8 cellular contexts compared by ENCODE assay signal in the genomic region with DNA sequence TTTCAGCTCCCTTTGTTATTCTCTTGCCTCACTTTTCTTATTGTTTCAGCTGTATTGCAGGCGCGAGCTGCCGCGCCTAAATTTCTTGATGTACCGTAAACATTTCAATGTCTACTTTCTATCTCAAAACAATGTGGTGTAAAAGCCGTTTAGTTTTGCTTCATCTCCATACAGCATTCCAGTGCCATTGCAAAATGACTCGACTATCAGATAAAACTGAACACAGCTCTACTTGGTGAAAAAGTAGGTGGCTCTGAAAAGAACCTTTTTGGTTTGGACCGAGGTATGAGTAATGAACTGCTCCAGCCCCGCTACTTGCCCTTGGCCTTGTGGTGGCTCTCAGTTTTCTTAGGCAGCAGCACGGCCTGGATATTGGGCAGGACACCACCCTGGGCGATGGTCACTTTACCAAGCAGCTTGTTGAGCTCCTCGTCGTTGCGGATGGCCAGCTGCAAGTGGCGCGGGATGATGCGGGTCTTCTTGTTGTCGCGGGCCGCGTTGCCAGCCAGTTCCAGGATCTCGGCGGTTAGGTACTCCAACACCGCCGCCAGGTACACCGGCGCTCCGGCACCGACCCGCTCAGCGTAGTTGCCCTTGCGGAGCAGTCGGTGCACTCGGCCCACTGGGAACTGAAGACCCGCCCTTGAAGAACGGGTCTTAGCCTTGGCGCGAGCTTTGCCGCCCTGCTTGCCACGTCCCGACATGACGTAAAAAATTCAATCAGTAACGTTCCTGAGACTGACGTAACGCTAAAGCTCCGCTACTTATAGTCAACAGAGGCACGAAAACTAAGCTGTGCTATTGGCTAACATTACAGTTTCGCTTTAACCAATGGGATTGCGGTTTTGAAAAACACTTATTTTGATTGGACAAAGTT.
DNase-seq lines count a peak whose midpoint lies in the region; ATAC-seq and TF ChIP-seq lines count a peak whose summit lies in the region.

No MANE protein-coding gene starts in this region.

- POLR2A ChIA-PET in BJ (lab: Charles Lee), result interaction anchor here (0.6 to 4.2 kb wide), 12 partner anchors 13 to 1622 kb away, joined by 3 to 28 read pairs (median 4); a partner anchor contains a TSS

- H3K27ac ChIP-seq in cingulate gyrus (ENCODE audit: low read depth, low read length), result peak overlapping the region; percentile 82

- no peaks in the 10 kb centered on the region for H3K27me3 ChIP-seq in BJ (ENCODE audit: control insufficient read depth, insufficient read depth, low read length)
- no peaks in the 10 kb centered on the region for H3K27me3 ChIP-seq in kidney epithelial cell (ENCODE audit: control insufficient read depth, insufficient read depth, low read length)

- TF ChIP-seq CTCF in BJ (IDR thresholded peaks at IDR 0.05; ENCODE audit: insufficient read depth, low read depth, low read length), result no peak
- no peak for TF ChIP-seq CTCF in kidney epithelial cell (IDR thresholded peaks at IDR 0.05; ENCODE audit: insufficient read depth, low read length, poor library complexity, severe bottlenecking)

- peak; percentile 99 for DNase-seq in BJ (ENCODE audit: low read depth)
- DNase-seq in NCI-H345 treated with DMSO at 0.1 percent for 48 hours (lab: John Stamatoyannopoulos, UW; ENCODE audit: unreplicated experiment), result peak; percentile 99
- peak; percentile 78 for DNase-seq in activated CD4-positive, CD25-positive, alpha-beta regulatory T cell treated with anti-CD3 and anti-CD28 coated beads, Interleukin-2, amount 50 U/mL, for 72 hours
- DNase-seq in kidney epithelial cell (ENCODE audit: low read depth), result peak; percentile 96
- peak; percentile 83 for DNase-seq in stimulated activated CD4-positive, alpha-beta T cell treated with anti-CD3 and anti-CD28 coated beads, Interleukin-15, amount 100 ng/mL, for 24 hours

- H3K36me3 ChIP-seq in BJ (ENCODE audit: control insufficient read depth, insufficient read depth, low read length) (no peaks in the 10 kb centered on the region), kidney epithelial cell (ENCODE audit: control insufficient read depth, insufficient read depth, low read length) (no peaks in the 10 kb centered on the region)

- TF ChIP-seq POLR2A in GM19099 (IDR thresholded peaks at IDR 0.05; ENCODE audit: extremely low read depth, insufficient read length, low read depth), result peak; percentile 85

- H3K4me3 ChIP-seq in BJ (ENCODE audit: low read depth, low read length), result peak overlapping the region; percentile 60
- H3K4me3 ChIP-seq in kidney epithelial cell (ENCODE audit: low read depth, low read length), result peak overlapping the region; percentile 83

- peak; percentile 75 for ATAC-seq in HG03342 (IDR thresholded peaks at IDR 0.05; ENCODE audit: unreplicated experiment)

- CTCF ChIA-PET in BJ (lab: Yijun Ruan, JAX), result interaction anchor here (0.9 to 3.4 kb wide), 7 partner anchors 13 to 1812 kb away, joined by 3 to 32 read pairs (median 6); a partner anchor contains a TSS

Comparison
In these comparisons a context has a peak if more than half of its experiments do, and no peak if none do; other contexts are left out.
1. Peak in every context shown above with its lines: DNase-seq, ATAC-seq, H3K4me3 ChIP-seq and H3K27ac ChIP-seq.